ENCODE assay signal across 15 cellular contexts in the genomic region with DNA sequence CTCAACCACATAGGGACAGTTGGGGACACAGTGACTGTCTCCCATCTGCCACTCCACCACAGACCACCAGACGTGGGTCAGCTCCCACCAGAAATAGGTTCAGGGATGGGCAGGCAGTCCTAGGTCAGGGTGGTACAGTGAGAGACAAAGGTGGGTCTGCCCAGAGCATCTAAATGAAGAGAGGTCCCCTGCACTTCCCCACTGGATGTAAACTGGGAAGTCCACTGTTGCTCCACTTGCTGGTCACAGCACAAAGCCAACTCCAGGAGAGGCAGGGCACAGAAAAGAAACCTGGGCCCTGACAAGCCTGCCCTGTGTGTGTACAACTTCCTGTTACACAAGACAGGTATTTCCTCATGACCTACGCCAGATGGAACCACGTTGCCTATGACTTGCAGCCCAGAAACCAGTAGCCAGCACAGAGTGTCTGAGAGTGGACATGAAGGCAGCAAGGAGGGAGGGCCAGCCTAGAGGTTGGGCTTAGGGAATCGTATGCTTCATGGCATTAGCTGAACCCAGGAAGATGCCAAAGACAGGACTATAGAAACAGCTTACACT.
A peak's percentile ranks its signal among the peaks of the same experiment; 100 is the strongest.
DNase-seq lines count a peak whose midpoint lies in the region; ATAC-seq, FAIRE-seq and TF ChIP-seq lines count a peak whose summit lies in the region.
"Had no signal": no experiment of that assay in that cellular context is flagged by ENCODE, and none has a peak within 500 bp of the region (broad histone marks: within the 10 kb centered on the region; RNA-seq: fewer than 3 reads in every experiment).

No MANE protein-coding gene starts in this region.

- ATAC-seq in naive thymus-derived CD8-positive, alpha-beta T cell = peak; percentile 56 to 67
- no peak for ATAC-seq in GM19328 (IDR thresholded peaks at IDR 0.05; ENCODE audit: unreplicated experiment)

- peak overlapping the region in 8 of 10 donors; percentile 6 to 57 (median 42) for H3K4me3 Mint-ChIP-seq in naive thymus-derived CD8-positive, alpha-beta T cell

- H3K36me3 ChIP-seq in bronchial epithelial cell (ENCODE audit: control insufficient read depth, insufficient read depth, low read length) = no peaks in the 10 kb centered on the region

- TF ChIP-seq CTCF in bronchial epithelial cell (IDR thresholded peaks at IDR 0.05; ENCODE audit: insufficient read depth, low read length, severe bottlenecking) = no peak

- H3K36me3 Mint-ChIP-seq in naive thymus-derived CD8-positive, alpha-beta T cell = peaks cover 0 to 5% (median 3%) of the 10 kb centered on the region in 3 donors

- H3K27ac Mint-ChIP-seq in naive thymus-derived CD8-positive, alpha-beta T cell = peak overlapping the region; percentile 49 to 91 (median 84)

- POLR2A ChIA-PET in naive thymus-derived CD8-positive, alpha-beta T cell (lab: Charles Lee) = no interaction called here

- FAIRE-seq in bronchial epithelial cell (lab: Jason Lieb, UNC) = no peak

- H3K27me3 Mint-ChIP-seq in naive thymus-derived CD8-positive, alpha-beta T cell = no peaks in the 10 kb centered on the region

- H3K27me3 ChIP-seq in bronchial epithelial cell (ENCODE audit: control insufficient read depth, insufficient read depth, low read length) = no peaks in the 10 kb centered on the region
- H3K27me3 ChIP-seq: hepatocyte, testis had no signal

- DNase-seq in SIG-M5 treated with dmso at 0.1 percent for 504 hours (lab: John Stamatoyannopoulos, UW; ENCODE audit: unreplicated experiment) (peak; percentile 34), SIG-M5 (lab: John Stamatoyannopoulos, UW) (no peak), NAMALWA (ENCODE audit: low spot score) (peak; percentile 2), bronchial epithelial cell (ENCODE audit: low read depth) (peak; percentile 77), NCI-H446 treated with DMSO at 0.1 percent for 48 hours (lab: John Stamatoyannopoulos, UW) (no peak), NCI-H2029 treated with DMSO at 0.1 percent for 48 hours (lab: John Stamatoyannopoulos, UW) (no peak)
- DNase-seq in naive thymus-derived CD8-positive, alpha-beta T cell = no peak
- DNase-seq: 8988T, anterior cingulate cortex, NCI-H1092 treated with DMSO at 0.1 percent for 48 hours, NCI-H69, testis had no signal

- no peak overlapping the region for H3K4me3 ChIP-seq in bronchial epithelial cell (ENCODE audit: low read depth, low read length)
- H3K4me3 ChIP-seq: hepatocyte, SK-N-MC, testis had no signal

- H3K4me1 Mint-ChIP-seq in naive thymus-derived CD8-positive, alpha-beta T cell = peaks cover 15 to 65% (median 54%) of the 10 kb centered on the region in 4 donors

- no peaks in the 10 kb centered on the region for H3K9me3 Mint-ChIP-seq in naive thymus-derived CD8-positive, alpha-beta T cell

Comparison
In these comparisons a context has a peak if more than half of its experiments do, and no peak if none do; other contexts are left out.
1. DNase-seq: peak in SIG-M5 treated with dmso at 0.1 percent for 504 hours (single experiment), NAMALWA (single experiment) and bronchial epithelial cell (single experiment); none in SIG-M5 (single experiment), naive thymus-derived CD8-positive, alpha-beta T cell (0 of 10), NCI-H446 treated with DMSO at 0.1 percent for 48 hours (single experiment) and NCI-H2029 treated with DMSO at 0.1 percent for 48 hours (single experiment).